Comparison of ENCODE assay signal across 1 cellular context in the genomic region with DNA sequence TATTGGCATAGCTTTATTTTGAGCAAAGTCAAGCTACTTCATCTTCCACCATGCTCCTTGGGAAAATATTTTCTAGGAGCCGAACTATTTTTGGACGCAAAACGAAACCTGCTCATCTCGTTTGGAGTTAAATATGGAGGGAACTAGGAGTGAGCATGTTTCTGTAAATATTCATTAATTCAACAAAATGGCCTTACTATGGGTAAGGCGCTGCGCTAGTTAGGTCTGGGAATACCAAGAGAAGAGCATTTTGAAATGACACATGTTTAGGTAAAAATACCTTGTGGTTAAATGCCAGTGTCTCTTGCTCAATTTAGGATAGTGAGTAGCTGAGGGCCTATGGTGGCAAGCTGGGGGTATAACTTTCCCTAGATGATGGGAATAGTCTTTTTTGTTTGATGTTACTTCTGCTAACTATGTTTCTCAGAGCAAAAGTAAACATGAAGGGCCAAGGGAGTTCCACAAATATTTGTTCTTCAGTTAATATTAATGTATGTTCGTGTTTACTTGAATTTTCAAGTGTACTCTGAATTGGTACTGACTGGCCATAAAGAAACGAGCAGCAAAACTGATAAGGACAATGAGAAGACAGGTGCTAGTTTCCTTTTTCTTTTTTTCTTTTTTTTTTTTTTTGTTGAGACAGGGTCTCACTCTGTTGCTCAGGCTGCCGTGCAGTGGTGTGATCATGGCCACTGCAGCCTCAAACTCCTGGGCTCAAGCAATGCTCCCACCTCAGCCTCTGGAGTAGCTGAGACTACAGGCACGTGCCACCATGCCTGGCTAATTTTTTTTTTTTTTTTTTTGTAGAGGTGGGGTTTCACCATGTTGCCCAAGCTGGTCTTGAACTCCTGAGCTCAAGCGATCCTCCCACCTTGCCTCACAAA.
TF ChIP-seq lines count a peak whose summit lies in the region.

No MANE protein-coding gene starts in this region.

TF ChIP-seq in HEK293, 187 proteins besides CTCF, POLR2A, EP300 and RAD21 (continued from another document):
- TF ChIP-seq GLI4 (tag by site-specific recombination; IDR thresholded peaks at IDR 0.05) (no peak), ZFP69B (tag by site-specific recombination; IDR thresholded peaks at IDR 0.05) (no peak), HOXC10 (CRISPR knock-in tag; IDR thresholded peaks at IDR 0.05) (no peak), ZNF121 (tag by site-specific recombination; IDR thresholded peaks at IDR 0.05) (no peak), IKZF3 (tag by site-specific recombination; IDR thresholded peaks at IDR 0.05) (no peak)
